In the genomic region with DNA sequence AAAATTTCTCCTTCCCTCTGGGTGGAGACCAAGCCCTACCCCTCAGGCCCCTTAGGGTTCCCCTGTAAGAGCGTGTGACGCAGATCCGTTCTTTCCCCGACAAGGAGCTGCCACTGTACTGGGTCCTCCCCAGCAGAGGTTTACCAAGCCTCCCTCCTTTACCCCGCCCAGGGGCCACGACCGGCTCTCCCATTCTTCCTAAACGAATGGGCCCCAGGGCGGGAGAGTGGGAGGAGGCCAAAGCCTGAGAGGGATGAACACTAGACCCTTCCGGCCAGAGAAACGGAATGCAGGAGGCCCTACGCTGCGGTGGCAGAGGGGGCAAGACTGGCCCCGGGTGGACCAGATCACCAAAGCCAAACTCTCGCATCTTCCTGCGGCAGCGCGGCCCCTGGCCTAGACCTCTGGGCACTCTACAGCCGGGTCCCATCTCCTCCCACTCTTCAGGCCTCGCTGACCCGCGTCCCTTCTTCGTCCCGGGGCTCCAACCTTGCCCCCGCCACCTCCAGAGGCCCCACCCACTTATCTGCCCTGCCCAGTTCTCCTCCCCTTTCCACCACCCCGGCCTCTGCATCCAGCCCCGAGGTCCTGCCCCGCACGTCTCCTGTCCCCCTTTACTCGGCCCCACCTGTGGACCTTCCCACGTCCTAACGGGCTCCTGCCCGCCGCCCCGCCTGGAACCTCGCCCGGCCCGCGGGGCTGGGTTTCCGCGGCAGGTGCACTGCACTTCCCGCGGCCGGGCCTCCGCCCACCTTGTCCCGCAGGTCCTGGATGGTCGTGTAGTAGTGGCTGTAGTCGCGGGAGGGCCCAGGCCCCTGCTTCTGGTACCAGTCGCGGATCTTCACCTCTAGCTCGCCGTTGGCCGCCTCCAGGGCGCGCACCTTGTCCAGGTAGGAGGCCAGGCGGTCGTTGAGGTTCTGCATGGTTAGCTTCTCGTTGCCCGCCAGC, we compare ENCODE assay signal across 10 cellular contexts. TPM values are rescaled to one million over a fixed set of nuclear protein-coding genes. Genes with fewer than 3 reads are reported as not detected.
DNase-seq lines count a peak whose midpoint lies in the region; ATAC-seq and TF ChIP-seq lines count a peak whose summit lies in the region.
"Had no signal": no experiment of that assay in that cellular context is flagged by ENCODE, and none has a peak within 500 bp of the region (broad histone marks: within the 10 kb centered on the region; RNA-seq: fewer than 3 reads in every experiment).

No MANE protein-coding gene starts in this region.

- H4K20me1 ChIP-seq in mammary epithelial cell (ENCODE audit: insufficient read depth, low read length) = no peaks in the 10 kb centered on the region

- no TSS peak for BruUV-seq in mammary epithelial cell (replicated peaks; lab: Mats Ljungman, UMichigan)

- no peaks in the 10 kb centered on the region for H3K9me3 ChIP-seq in mammary epithelial cell (replicated peaks; ENCODE audit: insufficient read depth, low read length)
- H3K9me3 ChIP-seq in thoracic aorta = no peaks in the 10 kb centered on the region
- H3K9me3 ChIP-seq in HAP-1 = no peaks in the 10 kb centered on the region

- H3K36me3 ChIP-seq in mammary epithelial cell (ENCODE audit: insufficient read depth, low read length) = no peaks in the 10 kb centered on the region
- no peaks in the 10 kb centered on the region for H3K36me3 ChIP-seq in thoracic aorta
- H3K36me3 ChIP-seq in HAP-1 (replicated peaks) = no peaks in the 10 kb centered on the region

- intact Hi-C loops in mammary epithelial cell (cut with micrococcal nuclease) (no loop called here), left colon (cut with DNase I, micrococcal nuclease) (no loop called here)

- peak overlapping the region; percentile 5 for H2AFZ ChIP-seq in mammary epithelial cell (ENCODE audit: low read depth, low read length)

- DNase-seq in NCI-H345 (lab: John Stamatoyannopoulos, UW) (peak; percentile 36), NCI-H345 treated with DMSO at 0.1 percent for 48 hours (lab: John Stamatoyannopoulos, UW; ENCODE audit: unreplicated experiment) (no peak), mammary epithelial cell (no peak), left colon (peak; percentile 73 to 75), thoracic aorta (ENCODE audit: low spot score) (no peak), HAP-1 (ENCODE audit: low spot score in 2 of 2) (no peak)
- DNase-seq in effector CD8-positive, alpha-beta T cell (lab: John Stamatoyannopoulos, UW) = no peak

- ATAC-seq in left colon = peak; percentile 49
- no peak for ATAC-seq in thoracic aorta (ENCODE audit: insufficient number of reproducible peaks, low FRiP score, low read depth)
- no peak for ATAC-seq in GM18867 (IDR thresholded peaks at IDR 0.05; ENCODE audit: unreplicated experiment)

- dilution Hi-C loops in mammary epithelial cell (cut with HindIII; ENCODE audit: low sequenced_read_pairs) = no loop called here

- no peak overlapping the region for H3K9ac ChIP-seq in mammary epithelial cell (ENCODE audit: insufficient read depth, low read length)

- no peaks in the 10 kb centered on the region for H3K79me2 ChIP-seq in mammary epithelial cell (ENCODE audit: insufficient read depth, low read length)

- H3K27me3 ChIP-seq in mammary epithelial cell (ENCODE audit: insufficient read depth, low read length) = no peaks in the 10 kb centered on the region
- H3K27me3 ChIP-seq in thoracic aorta (replicated peaks; ENCODE audit: insufficient read depth) = no peaks in the 10 kb centered on the region
- H3K27me3 ChIP-seq in HAP-1 (ENCODE audit: low read depth) = peaks cover 7% of the 10 kb centered on the region; the same call in 1 of the 2 replicates

- 62% methylated on average over 25 of the region's 60 CpGs for WGBS in mammary epithelial cell (ENCODE audit: low coverage, missing lambda C conversion rate)

- TF ChIP-seq CTCF in mammary epithelial cell (conservative IDR thresholded peaks at IDR 0.05 in 1 of 2, IDR thresholded peaks at IDR 0.05 in 1 of 2; ENCODE audit: extremely low read depth in 1 of 2, insufficient read depth in 1 of 2, low read depth in 1 of 2, low read length in 2 of 2) (no peak), thoracic aorta (IDR thresholded peaks at IDR 0.05) (no peak)

- CTCF ChIA-PET in mammary epithelial cell (lab: Charles Lee; ENCODE audit: low non-redundant PET) = no interaction called here

- H3K4me1 ChIP-seq in mammary epithelial cell (ENCODE audit: insufficient read depth, low read length) (peaks cover 31% of the 10 kb centered on the region), thoracic aorta (ENCODE audit: control insufficient read depth in 1 of 2, low read depth in 2 of 2) (peaks cover 14 to 35% of the 10 kb centered on the region in 2 donors), HAP-1 (no peaks in the 10 kb centered on the region)

- H3K27ac ChIP-seq in mammary epithelial cell (ENCODE audit: insufficient read depth, low read depth, low read length) = no peak overlapping the region
- peak overlapping the region in 1 of 2 donors; percentile 7 for H3K27ac ChIP-seq in thoracic aorta
- H3K27ac ChIP-seq: C4-2B had no signal

- H3K4me3 ChIP-seq in mammary epithelial cell (replicated peaks in 1 of 3; ENCODE audit: insufficient read depth in 1 of 3, low read depth in 2 of 3, low read length in 3 of 3) = peak overlapping the region in 1 of 3 experiments; percentile 33
- peak overlapping the region; percentile 59 for H3K4me3 ChIP-seq in thoracic aorta
- H3K4me3 ChIP-seq in HAP-1 = no peak overlapping the region

- in situ Hi-C loops in mammary epithelial cell (cut with MboI; ENCODE audit: low sequenced_read_pairs in 2 of 2) = no loop called here
- in situ Hi-C loops in HAP-1 (cut with MboI; ENCODE audit: low sequenced_read_pairs) = no loop called here

- H3K4me2 ChIP-seq in mammary epithelial cell (ENCODE audit: insufficient read depth, low read depth, low read length) = no peak overlapping the region

RNA-seq across cellular contexts. Expression of a gene that starts 0.8 kb away (rescaled TPM):
- total RNA-seq in mammary epithelial cell (10 to 100 TPM in 1 of 2 donors, not detected in 1; 29.3 TPM), left colon (1,000 to 10,000 TPM; 1,911 to 3,076 TPM), thoracic aorta (10 to 100 TPM in 1 of 2 donors, 1 to 10 TPM in 1; 2.4 to 66.8 TPM)
- 1.7 TPM for polyA plus RNA-seq in mammary epithelial cell
- polyA minus RNA-seq in mammary epithelial cell = not detected
- total RNA-seq: SK-MEL-5 had no signal

RNA-seq across cellular contexts. Expression of a gene that starts 8.7 kb away (rescaled TPM):
- total RNA-seq in mammary epithelial cell = 1,000 to 10,000 TPM in 1 of 2 donors, 100 to 1,000 TPM in 1; 302 to 1,980 TPM
- 2,083 TPM for polyA plus RNA-seq in mammary epithelial cell
- 1,726 TPM for polyA minus RNA-seq in mammary epithelial cell
- 10 to 100 TPM in 1 of 2 donors, 1 to 10 TPM in 1; 6.8 to 30.9 TPM for total RNA-seq in left colon
- under 1 TPM in 1 of 2 donors, not detected in 1; 0.68 TPM for total RNA-seq in thoracic aorta

RNA-seq across cellular contexts. Expression of a gene that starts 21.9 kb away (rescaled TPM):
- total RNA-seq in mammary epithelial cell (1 to 10 TPM in 1 of 2 donors, under 1 TPM in 1; 0.17 to 1.4 TPM), left colon (under 1 TPM in 1 of 2 donors, not detected in 1; 0.82 TPM), thoracic aorta (1 to 10 TPM in 1 of 2 donors, not detected in 1; 1.4 TPM)
- 1.2 TPM for polyA plus RNA-seq in mammary epithelial cell
- polyA minus RNA-seq in mammary epithelial cell = not detected
- total RNA-seq: SK-MEL-5 had no signal

RNA-seq across cellular contexts. Expression of a gene that starts 37.6 kb away (rescaled TPM):
- total RNA-seq in mammary epithelial cell (not detected), left colon (under 1 TPM in 1 of 2 donors, not detected in 1; 0.27 TPM), thoracic aorta (not detected)
- polyA plus RNA-seq in mammary epithelial cell = not detected
- not detected for polyA minus RNA-seq in mammary epithelial cell
- total RNA-seq: SK-MEL-5 had no signal

RNA-seq across cellular contexts. Expression of a gene that starts 44.5 kb away (rescaled TPM):
- total RNA-seq in mammary epithelial cell (under 1 TPM; 0.17 to 0.80 TPM), left colon (not detected), thoracic aorta (under 1 TPM in 1 of 2 donors, not detected in 1; 0.42 TPM)
- polyA plus RNA-seq in mammary epithelial cell = 0.35 TPM
- polyA minus RNA-seq in mammary epithelial cell = not detected
- total RNA-seq: SK-MEL-5 had no signal

Comparison
In these comparisons a context has a peak if more than half of its experiments do, and no peak if none do; other contexts are left out.
1. DNase-seq: peak in NCI-H345 (single experiment) and left colon (2 of 2); none in NCI-H345 treated with DMSO at 0.1 percent for 48 hours (single experiment), mammary epithelial cell (single experiment), thoracic aorta (single experiment), HAP-1 (0 of 2) and effector CD8-positive, alpha-beta T cell (single experiment).
2. RNA of a gene that starts 0.8 kb away (total RNA-seq): 1,911 to 3,076 TPM in left colon; 2.4 to 66.8 TPM in thoracic aorta and 29.3 TPM in mammary epithelial cell; every median in the first group is over 10 times any median in the second.
3. RNA of a gene that starts 8.7 kb away (total RNA-seq): 302 to 1,980 TPM in mammary epithelial cell; 6.8 to 30.9 TPM in left colon and 0.68 TPM in thoracic aorta; every median in the first group is over 4 times any median in the second.